1 cellular context compared by ENCODE assay signal in the genomic region with DNA sequence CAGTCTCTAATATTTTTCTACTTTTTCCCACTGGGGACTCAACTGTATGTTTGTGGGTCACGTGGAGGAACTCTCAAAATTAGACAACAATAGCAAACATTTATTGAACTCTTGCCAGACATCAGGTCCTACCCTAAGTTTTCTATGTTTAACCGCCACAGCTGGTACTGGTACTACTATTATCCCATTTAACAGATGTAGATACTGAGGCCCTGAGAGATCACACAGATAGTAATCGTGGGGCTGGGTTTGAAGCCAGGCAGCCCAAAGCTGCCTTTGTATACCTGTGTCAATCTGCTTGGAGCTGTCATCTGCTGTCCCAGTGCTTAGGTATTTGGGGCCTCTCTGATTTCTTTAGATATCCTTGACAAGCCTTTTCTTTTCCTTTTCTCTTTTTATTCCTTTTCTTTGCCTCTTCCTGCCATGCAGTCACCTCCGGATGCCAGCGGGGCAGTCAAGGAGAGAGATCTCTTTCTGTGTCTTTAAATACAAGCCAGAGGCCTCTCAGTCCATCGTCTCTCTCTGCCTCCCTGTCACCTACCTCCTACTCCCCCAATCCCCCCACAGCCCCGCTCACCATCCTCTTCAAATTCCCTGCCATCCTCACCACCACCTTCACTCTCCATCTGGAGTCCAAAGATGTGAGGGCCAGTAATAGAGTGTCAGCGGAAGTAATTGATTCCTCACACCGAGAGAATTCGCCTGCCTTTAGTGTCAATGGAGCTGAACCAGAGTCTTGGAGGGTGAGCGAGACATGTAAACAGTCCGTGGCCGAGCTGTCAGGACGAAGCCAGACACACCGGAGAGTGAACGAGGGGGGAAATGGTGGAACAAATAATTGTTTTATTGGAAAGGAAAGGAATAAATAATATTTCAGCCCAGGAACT.
TF ChIP-seq lines count a peak whose summit lies in the region.

No MANE protein-coding gene starts in this region.

TF ChIP-seq in HepG2, 621 proteins besides CTCF, POLR2A, EP300 and RAD21:
- TF ChIP-seq ZFP36L1 (CRISPR knock-in tag; IDR thresholded peaks at IDR 0.05) (no peak), ZEB1 (IDR thresholded peaks at IDR 0.05; ENCODE audit: insufficient replicate concordance, low read depth) (no peak), MEIS1 (CRISPR knock-in tag; IDR thresholded peaks at IDR 0.05; ENCODE audit: borderline replicate concordance) (no peak), DNMT1 (CRISPR knock-in tag; IDR thresholded peaks at IDR 0.05) (no peak), GABPB1 (CRISPR knock-in tag; IDR thresholded peaks at IDR 0.05) (no peak), ZNF629 (CRISPR knock-in tag; conservative IDR thresholded peaks at IDR 0.05) (peak; percentile 79), ZBTB38 (CRISPR knock-in tag; IDR thresholded peaks at IDR 0.05) (no peak)
- TF ChIP-seq, protein P1, sequence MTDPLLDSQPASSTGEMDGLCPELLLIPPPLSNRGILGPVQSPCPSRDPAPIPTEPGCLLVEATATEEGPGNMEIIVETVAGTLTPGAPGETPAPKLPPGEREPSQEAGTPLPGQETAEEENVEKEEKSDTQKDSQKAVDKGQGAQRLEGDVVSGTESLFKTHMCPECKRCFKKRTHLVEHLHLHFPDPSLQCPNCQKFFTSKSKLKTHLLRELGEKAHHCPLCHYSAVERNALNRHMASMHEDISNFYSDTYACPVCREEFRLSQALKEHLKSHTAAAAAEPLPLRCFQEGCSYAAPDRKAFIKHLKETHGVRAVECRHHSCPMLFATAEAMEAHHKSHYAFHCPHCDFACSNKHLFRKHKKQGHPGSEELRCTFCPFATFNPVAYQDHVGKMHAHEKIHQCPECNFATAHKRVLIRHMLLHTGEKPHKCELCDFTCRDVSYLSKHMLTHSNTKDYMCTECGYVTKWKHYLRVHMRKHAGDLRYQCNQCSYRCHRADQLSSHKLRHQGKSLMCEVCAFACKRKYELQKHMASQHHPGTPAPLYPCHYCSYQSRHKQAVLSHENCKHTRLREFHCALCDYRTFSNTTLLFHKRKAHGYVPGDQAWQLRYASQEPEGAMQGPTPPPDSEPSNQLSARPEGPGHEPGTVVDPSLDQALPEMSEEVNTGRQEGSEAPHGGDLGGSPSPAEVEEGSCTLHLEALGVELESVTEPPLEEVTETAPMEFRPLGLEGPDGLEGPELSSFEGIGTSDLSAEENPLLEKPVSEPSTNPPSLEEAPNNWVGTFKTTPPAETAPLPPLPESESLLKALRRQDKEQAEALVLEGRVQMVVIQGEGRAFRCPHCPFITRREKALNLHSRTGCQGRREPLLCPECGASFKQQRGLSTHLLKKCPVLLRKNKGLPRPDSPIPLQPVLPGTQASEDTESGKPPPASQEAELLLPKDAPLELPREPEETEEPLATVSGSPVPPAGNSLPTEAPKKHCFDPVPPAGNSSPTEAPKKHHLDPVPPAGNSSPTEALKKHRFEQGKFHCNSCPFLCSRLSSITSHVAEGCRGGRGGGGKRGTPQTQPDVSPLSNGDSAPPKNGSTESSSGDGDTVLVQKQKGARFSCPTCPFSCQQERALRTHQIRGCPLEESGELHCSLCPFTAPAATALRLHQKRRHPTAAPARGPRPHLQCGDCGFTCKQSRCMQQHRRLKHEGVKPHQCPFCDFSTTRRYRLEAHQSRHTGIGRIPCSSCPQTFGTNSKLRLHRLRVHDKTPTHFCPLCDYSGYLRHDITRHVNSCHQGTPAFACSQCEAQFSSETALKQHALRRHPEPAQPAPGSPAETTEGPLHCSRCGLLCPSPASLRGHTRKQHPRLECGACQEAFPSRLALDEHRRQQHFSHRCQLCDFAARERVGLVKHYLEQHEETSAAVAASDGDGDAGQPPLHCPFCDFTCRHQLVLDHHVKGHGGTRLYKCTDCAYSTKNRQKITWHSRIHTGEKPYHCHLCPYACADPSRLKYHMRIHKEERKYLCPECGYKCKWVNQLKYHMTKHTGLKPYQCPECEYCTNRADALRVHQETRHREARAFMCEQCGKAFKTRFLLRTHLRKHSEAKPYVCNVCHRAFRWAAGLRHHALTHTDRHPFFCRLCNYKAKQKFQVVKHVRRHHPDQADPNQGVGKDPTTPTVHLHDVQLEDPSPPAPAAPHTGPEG (CRISPR knock-in tag; IDR thresholded peaks at IDR 0.05), result no peak
